1 cellular context compared by ENCODE assay signal in genomic region chr19:4375620-4376228, GRCh38.
TF ChIP-seq lines count a peak whose summit lies in the region.

No MANE protein-coding gene starts in this region.

TF ChIP-seq in K562, 482 proteins besides CTCF, POLR2A, EP300 and RAD21 (continued from another document and continues in another):
- TF ChIP-seq NFE2L1 (tag; IDR thresholded peaks at IDR 0.05; ENCODE audit: borderline replicate concordance, low read depth) = no peak
- no peak for TF ChIP-seq ASH1L (IDR thresholded peaks at IDR 0.05; ENCODE audit: borderline replicate concordance, low read depth, partially characterized antibody)
- TF ChIP-seq PTBP1 (IDR thresholded peaks at IDR 0.05; ENCODE audit: low read depth, low read length) = 0 out of 2 replicates have a peak, but pooled peaks have one; percentile 26
- no peak for TF ChIP-seq BRCA1 (IDR thresholded peaks at IDR 0.05)
- no peak for TF ChIP-seq BRCA1 (CRISPR knock-in tag; IDR thresholded peaks at IDR 0.05)
- TF ChIP-seq BCL6 (CRISPR knock-in tag; IDR thresholded peaks at IDR 0.05) = no peak
- TF ChIP-seq NR2F6 (CRISPR knock-in tag; IDR thresholded peaks at IDR 0.05) = no peak
- no peak for TF ChIP-seq ZNF655 (CRISPR knock-in tag; IDR thresholded peaks at IDR 0.05)
- no peak; the same call in 1 of the 2 replicates for TF ChIP-seq JUNB (CRISPR knock-in tag; conservative IDR thresholded peaks at IDR 0.05)
- TF ChIP-seq MAFF (IDR thresholded peaks at IDR 0.05; ENCODE audit: low read length) = no peak
- TF ChIP-seq HIVEP1 (CRISPR knock-in tag; IDR thresholded peaks at IDR 0.05) = no peak
- TF ChIP-seq FOXA3 (CRISPR knock-in tag; conservative IDR thresholded peaks at IDR 0.05 in 1 of 2, IDR thresholded peaks at IDR 0.05 in 1 of 2) = no peak
- peak; percentile 60 for TF ChIP-seq ZBTB7A (IDR thresholded peaks at IDR 0.05; ENCODE audit: borderline replicate concordance, control insufficient read depth, low read depth, low read length)
- TF ChIP-seq, protein P1, sequence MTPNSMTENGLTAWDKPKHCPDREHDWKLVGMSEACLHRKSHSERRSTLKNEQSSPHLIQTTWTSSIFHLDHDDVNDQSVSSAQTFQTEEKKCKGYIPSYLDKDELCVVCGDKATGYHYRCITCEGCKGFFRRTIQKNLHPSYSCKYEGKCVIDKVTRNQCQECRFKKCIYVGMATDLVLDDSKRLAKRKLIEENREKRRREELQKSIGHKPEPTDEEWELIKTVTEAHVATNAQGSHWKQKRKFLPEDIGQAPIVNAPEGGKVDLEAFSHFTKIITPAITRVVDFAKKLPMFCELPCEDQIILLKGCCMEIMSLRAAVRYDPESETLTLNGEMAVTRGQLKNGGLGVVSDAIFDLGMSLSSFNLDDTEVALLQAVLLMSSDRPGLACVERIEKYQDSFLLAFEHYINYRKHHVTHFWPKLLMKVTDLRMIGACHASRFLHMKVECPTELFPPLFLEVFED (CRISPR knock-in tag; conservative IDR thresholded peaks at IDR 0.05) = no peak
- TF ChIP-seq ZC3H8 (IDR thresholded peaks at IDR 0.05) = no peak
- TF ChIP-seq ZNF277 (CRISPR knock-in tag; IDR thresholded peaks at IDR 0.05; ENCODE audit: borderline replicate concordance) = no peak
- TF ChIP-seq HSF4 (CRISPR knock-in tag; IDR thresholded peaks at IDR 0.05; ENCODE audit: borderline replicate concordance) = no peak
- TF ChIP-seq, protein P2, sequence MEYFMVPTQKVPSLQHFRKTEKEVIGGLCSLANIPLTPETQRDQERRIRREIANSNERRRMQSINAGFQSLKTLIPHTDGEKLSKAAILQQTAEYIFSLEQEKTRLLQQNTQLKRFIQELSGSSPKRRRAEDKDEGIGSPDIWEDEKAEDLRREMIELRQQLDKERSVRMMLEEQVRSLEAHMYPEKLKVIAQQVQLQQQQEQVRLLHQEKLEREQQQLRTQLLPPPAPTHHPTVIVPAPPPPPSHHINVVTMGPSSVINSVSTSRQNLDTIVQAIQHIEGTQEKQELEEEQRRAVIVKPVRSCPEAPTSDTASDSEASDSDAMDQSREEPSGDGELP (CRISPR knock-in tag; IDR thresholded peaks at IDR 0.05; ENCODE audit: borderline replicate concordance) = peak; percentile 51; the same call in 1 of the 2 replicates
- peak; percentile 19; the same call in 1 of the 2 replicates for TF ChIP-seq BCOR (IDR thresholded peaks at IDR 0.05)
- TF ChIP-seq, protein P3, sequence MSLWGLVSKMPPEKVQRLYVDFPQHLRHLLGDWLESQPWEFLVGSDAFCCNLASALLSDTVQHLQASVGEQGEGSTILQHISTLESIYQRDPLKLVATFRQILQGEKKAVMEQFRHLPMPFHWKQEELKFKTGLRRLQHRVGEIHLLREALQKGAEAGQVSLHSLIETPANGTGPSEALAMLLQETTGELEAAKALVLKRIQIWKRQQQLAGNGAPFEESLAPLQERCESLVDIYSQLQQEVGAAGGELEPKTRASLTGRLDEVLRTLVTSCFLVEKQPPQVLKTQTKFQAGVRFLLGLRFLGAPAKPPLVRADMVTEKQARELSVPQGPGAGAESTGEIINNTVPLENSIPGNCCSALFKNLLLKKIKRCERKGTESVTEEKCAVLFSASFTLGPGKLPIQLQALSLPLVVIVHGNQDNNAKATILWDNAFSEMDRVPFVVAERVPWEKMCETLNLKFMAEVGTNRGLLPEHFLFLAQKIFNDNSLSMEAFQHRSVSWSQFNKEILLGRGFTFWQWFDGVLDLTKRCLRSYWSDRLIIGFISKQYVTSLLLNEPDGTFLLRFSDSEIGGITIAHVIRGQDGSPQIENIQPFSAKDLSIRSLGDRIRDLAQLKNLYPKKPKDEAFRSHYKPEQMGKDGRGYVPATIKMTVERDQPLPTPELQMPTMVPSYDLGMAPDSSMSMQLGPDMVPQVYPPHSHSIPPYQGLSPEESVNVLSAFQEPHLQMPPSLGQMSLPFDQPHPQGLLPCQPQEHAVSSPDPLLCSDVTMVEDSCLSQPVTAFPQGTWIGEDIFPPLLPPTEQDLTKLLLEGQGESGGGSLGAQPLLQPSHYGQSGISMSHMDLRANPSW (CRISPR knock-in tag; IDR thresholded peaks at IDR 0.05) = no peak
- peak in 1 of 2 experiments; percentile 41; a peak in 1 of 4 replicates for TF ChIP-seq ZNF318 (IDR thresholded peaks at IDR 0.05; ENCODE audit: borderline replicate concordance in 1 of 2, low read depth in 1 of 2)
- no peak for TF ChIP-seq PHF8 (IDR thresholded peaks at IDR 0.05; ENCODE audit: borderline replicate concordance, low read length)
- no peak for TF ChIP-seq ZNF695 (CRISPR knock-in tag; IDR thresholded peaks at IDR 0.05)
- no peak for TF ChIP-seq CHAMP1 (IDR thresholded peaks at IDR 0.05)
- TF ChIP-seq HNRNPK (IDR thresholded peaks at IDR 0.05; ENCODE audit: low read depth, low read length, poor library complexity, severe bottlenecking) = no peak
- peak; percentile 87 for TF ChIP-seq MAX (CRISPR knock-in tag; IDR thresholded peaks at IDR 0.05)
- TF ChIP-seq ZNF324 (CRISPR knock-in tag; IDR thresholded peaks at IDR 0.05) = no peak
- no peak for TF ChIP-seq MEF2D (tag; conservative IDR thresholded peaks at IDR 0.05; ENCODE audit: low read depth)
- TF ChIP-seq HOXB6 (CRISPR knock-in tag; IDR thresholded peaks at IDR 0.05; ENCODE audit: borderline replicate concordance) = no peak
- no peak for TF ChIP-seq ZNF512 (tag; IDR thresholded peaks at IDR 0.05)
- TF ChIP-seq ZNF507 (tag; conservative IDR thresholded peaks at IDR 0.05) = no peak
- TF ChIP-seq CC2D1A (IDR thresholded peaks at IDR 0.05) = peak; percentile 62; the same call in 1 of the 2 replicates
- peak; percentile 35; the same call in 1 of the 2 replicates for TF ChIP-seq NFE2 (IDR thresholded peaks at IDR 0.05; ENCODE audit: low read depth)
- TF ChIP-seq TCF7L2 (IDR thresholded peaks at IDR 0.05; ENCODE audit: low read depth, low read length) = no peak
- no peak for TF ChIP-seq ARID2 (IDR thresholded peaks at IDR 0.05)
- TF ChIP-seq TCF3 (CRISPR knock-in tag; IDR thresholded peaks at IDR 0.05) = peak; percentile 96
- no peak for TF ChIP-seq POU5F1 (IDR thresholded peaks at IDR 0.05; ENCODE audit: borderline replicate concordance, low read depth, low read length, partially characterized antibody)
- peak in 1 of 2 experiments; percentile 68; a peak in 1 of 4 replicates for TF ChIP-seq ARNT (IDR thresholded peaks at IDR 0.05)
- no peak for TF ChIP-seq ZNF77 (CRISPR knock-in tag; IDR thresholded peaks at IDR 0.05)
- peak; percentile 53 to 74 for TF ChIP-seq TRIM24 (IDR thresholded peaks at IDR 0.05)
- no peak for TF ChIP-seq ZNF79 (CRISPR knock-in tag; IDR thresholded peaks at IDR 0.05; ENCODE audit: low read depth)
- TF ChIP-seq, protein P4, sequence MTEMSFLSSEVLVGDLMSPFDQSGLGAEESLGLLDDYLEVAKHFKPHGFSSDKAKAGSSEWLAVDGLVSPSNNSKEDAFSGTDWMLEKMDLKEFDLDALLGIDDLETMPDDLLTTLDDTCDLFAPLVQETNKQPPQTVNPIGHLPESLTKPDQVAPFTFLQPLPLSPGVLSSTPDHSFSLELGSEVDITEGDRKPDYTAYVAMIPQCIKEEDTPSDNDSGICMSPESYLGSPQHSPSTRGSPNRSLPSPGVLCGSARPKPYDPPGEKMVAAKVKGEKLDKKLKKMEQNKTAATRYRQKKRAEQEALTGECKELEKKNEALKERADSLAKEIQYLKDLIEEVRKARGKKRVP (CRISPR knock-in tag; IDR thresholded peaks at IDR 0.05) = peak; percentile 74
- TF ChIP-seq NR3C1 (CRISPR knock-in tag; IDR thresholded peaks at IDR 0.05) = no peak
